1 cellular context compared by ENCODE assay signal in genomic region chr20:9185511-9185910, GRCh38.
TF ChIP-seq lines count a peak whose summit lies in the region.

No MANE protein-coding gene starts in this region.

TF ChIP-seq in H1, 55 proteins besides CTCF, POLR2A, EP300 and RAD21 (continued from another document):
- TF ChIP-seq E2F6 (IDR thresholded peaks at IDR 0.05) = no peak
- TF ChIP-seq CTBP2 (IDR thresholded peaks at IDR 0.05; ENCODE audit: borderline replicate concordance, insufficient read depth, insufficient read length, low read length) = no peak
- no peak for TF ChIP-seq ASH2L (IDR thresholded peaks at IDR 0.05; ENCODE audit: low read length)
